11 cellular contexts compared by ENCODE assay signal in the genomic region with DNA sequence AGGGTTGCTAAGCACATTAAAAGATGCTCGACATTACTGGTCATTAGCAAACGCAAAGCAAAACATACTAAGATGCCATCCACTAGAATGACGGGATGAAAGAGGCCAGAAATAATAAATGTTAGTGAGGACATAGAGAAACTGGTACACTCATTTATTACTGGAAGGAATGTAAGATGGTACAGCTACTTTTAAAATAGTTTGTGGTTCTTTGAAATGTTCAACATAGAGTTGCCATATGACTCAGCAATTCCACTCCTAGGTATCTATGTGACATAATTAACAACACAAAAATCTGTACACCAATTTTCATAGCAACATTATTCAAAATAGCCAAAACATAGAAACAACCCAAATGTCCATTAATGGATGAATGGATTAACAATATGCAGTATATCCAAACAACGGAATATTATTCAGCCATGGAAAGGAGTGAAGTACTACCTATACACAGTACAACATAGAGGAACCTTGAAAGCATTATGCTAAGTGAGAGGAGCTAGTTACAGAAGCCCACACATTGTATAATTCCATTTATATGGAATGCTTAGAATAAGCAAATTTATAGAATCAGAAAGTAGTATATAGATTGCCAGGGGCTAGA.
DNase-seq lines count a peak whose midpoint lies in the region; ATAC-seq and TF ChIP-seq lines count a peak whose summit lies in the region.
"Had no signal": no experiment of that assay in that cellular context is flagged by ENCODE, and none has a peak within 500 bp of the region (broad histone marks: within the 10 kb centered on the region; RNA-seq: fewer than 3 reads in every experiment).

No MANE protein-coding gene starts in this region.

- no peak overlapping the region for H3K4me3 Mint-ChIP-seq in activated T-cell treated with anti-CD3 and anti-CD28 coated beads, Interleukin-2, amount 50 U/mL, for 24 hours
- H3K4me3 Mint-ChIP-seq in T-helper 17 cell = no peak overlapping the region
- H3K4me3 Mint-ChIP-seq in stimulated activated effector memory CD8-positive, alpha-beta T cell treated with anti-CD3 and anti-CD28 coated beads, Interleukin-12 subunit alpha, Interleukin-12 subunit beta, amount 100 ng/mL, for 72 hours = peak overlapping the region; percentile 6
- H3K4me3 Mint-ChIP-seq: central memory CD8-positive, alpha-beta T cell had no signal

- H3K9me3 ChIP-seq in T-helper 17 cell (ENCODE audit: control insufficient read depth, low read length, poor library complexity, severe bottlenecking) = no peaks in the 10 kb centered on the region
- no peaks in the 10 kb centered on the region for H3K9me3 ChIP-seq in esophagus squamous epithelium

- TF ChIP-seq CTCF in esophagus squamous epithelium (IDR thresholded peaks at IDR 0.05) = no peak
- no peak for TF ChIP-seq CTCF in GM13977 (IDR thresholded peaks at IDR 0.05; ENCODE audit: extremely low read depth, insufficient read depth, missing control alignments)

- intact Hi-C loops in esophagus squamous epithelium (cut with DNase I) = no loop called here

- no peak for DNase-seq in activated T-cell treated with anti-CD3 and anti-CD28 coated beads, Interleukin-2, amount 50 U/mL, for 24 hours
- DNase-seq in activated T-cell treated with anti-CD3 and anti-CD28 coated beads, Interleukin-2, amount 50 U/mL, for 48 hours = no peak
- DNase-seq in T-helper 17 cell (no peak), esophagus squamous epithelium (lab: John Stamatoyannopoulos, UW) (no peak), GM13977 (ENCODE audit: low spot score) (no peak), NCI-H345 (lab: John Stamatoyannopoulos, UW) (no peak)
- no peak for DNase-seq in stimulated activated effector memory CD8-positive, alpha-beta T cell treated with anti-CD3 and anti-CD28 coated beads, Interleukin-12 subunit alpha, Interleukin-12 subunit beta, amount 100 ng/mL, for 72 hours (ENCODE audit: low spot score in 2 of 2)
- DNase-seq: NCI-H510A; stimulated activated naive CD4-positive, alpha-beta T cell had no signal

- H3K36me3 ChIP-seq in esophagus squamous epithelium = no peaks in the 10 kb centered on the region

- ATAC-seq in HG02610 (IDR thresholded peaks at IDR 0.05; ENCODE audit: unreplicated experiment) = peak; percentile 25
- ATAC-seq in T-helper 17 cell = no peak
- ATAC-seq in stimulated activated effector memory CD8-positive, alpha-beta T cell treated with anti-CD3 and anti-CD28 coated beads, Interleukin-12 subunit alpha, Interleukin-12 subunit beta, amount 100 ng/mL, for 72 hours = peak; percentile 63

- H3K27ac Mint-ChIP-seq in activated T-cell treated with anti-CD3 and anti-CD28 coated beads, Interleukin-2, amount 50 U/mL, for 24 hours = peak overlapping the region; percentile 81
- H3K27ac Mint-ChIP-seq in T-helper 17 cell = peak overlapping the region; percentile 96
- H3K27ac Mint-ChIP-seq in stimulated activated effector memory CD8-positive, alpha-beta T cell treated with anti-CD3 and anti-CD28 coated beads, Interleukin-12 subunit alpha, Interleukin-12 subunit beta, amount 100 ng/mL, for 72 hours = peak overlapping the region; percentile 87

- no peak overlapping the region for H3K27ac ChIP-seq in esophagus squamous epithelium

- H3K9me3 Mint-ChIP-seq in activated T-cell treated with anti-CD3 and anti-CD28 coated beads, Interleukin-2, amount 50 U/mL, for 24 hours = peaks cover 7% of the 10 kb centered on the region
- H3K9me3 Mint-ChIP-seq in stimulated activated effector memory CD8-positive, alpha-beta T cell treated with anti-CD3 and anti-CD28 coated beads, Interleukin-12 subunit alpha, Interleukin-12 subunit beta, amount 100 ng/mL, for 72 hours = peaks cover 4% of the 10 kb centered on the region
- H3K9me3 Mint-ChIP-seq: central memory CD8-positive, alpha-beta T cell had no signal

- in situ Hi-C loops in GM13977 (cut with MboI; ENCODE audit: low pct_unique_long_range_greater_than_20kb, low sequenced_read_pairs, unreplicated experiment) = no loop called here

- no peak overlapping the region for H3K4me3 ChIP-seq in esophagus squamous epithelium

- H3K27me3 ChIP-seq in esophagus squamous epithelium = no peaks in the 10 kb centered on the region

- H3K27me3 Mint-ChIP-seq in activated T-cell treated with anti-CD3 and anti-CD28 coated beads, Interleukin-2, amount 50 U/mL, for 24 hours = no peaks in the 10 kb centered on the region
- H3K27me3 Mint-ChIP-seq in T-helper 17 cell = no peaks in the 10 kb centered on the region

- 73 to 85% methylated on average over 4 of the region's 4 CpGs for WGBS in esophagus squamous epithelium, 2 donors

- H3K36me3 Mint-ChIP-seq in activated T-cell treated with anti-CD3 and anti-CD28 coated beads, Interleukin-2, amount 50 U/mL, for 24 hours (ENCODE audit: low read depth) = peaks cover 2% of the 10 kb centered on the region
- no peaks in the 10 kb centered on the region for H3K36me3 Mint-ChIP-seq in T-helper 17 cell (ENCODE audit: low read depth)
- peaks cover 14% of the 10 kb centered on the region for H3K36me3 Mint-ChIP-seq in stimulated activated effector memory CD8-positive, alpha-beta T cell treated with anti-CD3 and anti-CD28 coated beads, Interleukin-12 subunit alpha, Interleukin-12 subunit beta, amount 100 ng/mL, for 72 hours

- H3K4me1 Mint-ChIP-seq in activated T-cell treated with anti-CD3 and anti-CD28 coated beads, Interleukin-2, amount 50 U/mL, for 24 hours (ENCODE audit: low read depth) = peaks cover 69% of the 10 kb centered on the region
- H3K4me1 Mint-ChIP-seq in T-helper 17 cell = peaks cover 29% of the 10 kb centered on the region
- peaks cover 40% of the 10 kb centered on the region for H3K4me1 Mint-ChIP-seq in stimulated activated effector memory CD8-positive, alpha-beta T cell treated with anti-CD3 and anti-CD28 coated beads, Interleukin-12 subunit alpha, Interleukin-12 subunit beta, amount 100 ng/mL, for 72 hours

- no peak for TF ChIP-seq POLR2A in esophagus squamous epithelium (IDR thresholded peaks at IDR 0.05)

- peaks cover 0 to 6% (median 0%) of the 10 kb centered on the region in 3 donors for H3K4me1 ChIP-seq in esophagus squamous epithelium
